14 cellular contexts compared by ENCODE assay signal in the genomic region with DNA sequence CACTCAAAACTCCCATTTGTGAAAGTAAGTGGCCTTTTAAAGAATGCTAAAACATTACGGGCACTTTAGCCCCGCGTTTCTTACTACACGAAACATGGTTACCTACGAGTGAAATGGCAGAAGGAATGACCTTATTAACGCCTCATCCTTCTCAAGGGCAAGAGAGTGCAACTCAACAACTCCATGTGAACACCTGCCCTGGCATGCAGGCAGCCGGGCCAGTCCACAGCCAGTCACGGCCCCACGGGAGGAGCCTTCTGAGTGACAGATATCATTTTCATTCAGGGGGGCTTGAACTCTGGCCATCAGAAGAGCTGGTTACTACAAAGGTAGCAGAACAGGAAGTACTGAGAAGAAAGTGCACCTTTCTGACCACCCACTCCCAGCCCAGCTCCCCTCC.
"Had no signal": no experiment of that assay in that cellular context is flagged by ENCODE, and none has a peak within 500 bp of the region (broad histone marks: within the 10 kb centered on the region; RNA-seq: fewer than 3 reads in every experiment).

No MANE protein-coding gene starts in this region.

- H3K9ac ChIP-seq: SK-N-SH had no signal

- ATAC-seq: right cardiac atrium had no signal

- H3K36me3 ChIP-seq: colonic mucosa, stomach, uterus had no signal

- H3K4me2 ChIP-seq: SK-N-SH had no signal

- H3K4me1 Mint-ChIP-seq: activated naive CD8-positive, alpha-beta T cell treated with anti-CD3 and anti-CD28 coated beads, Interleukin-2, amount 10 ng/mL, durations not matched to agents 7 days and 5 days had no signal

- H3K27ac ChIP-seq: colonic mucosa, stomach, uterus, VCaP had no signal

- DNase-seq: activated naive CD4-positive, alpha-beta T cell; activated naive CD8-positive, alpha-beta T cell treated with anti-CD3 and anti-CD28 coated beads, Interleukin-2, amount 10 ng/mL, durations not matched to agents 7 days and 5 days; central memory CD4-positive, alpha-beta T cell; colonic mucosa; foreskin fibroblast; naive B cell; right cardiac atrium; SK-N-SH; small intestine; stomach; T-helper 1 cell had no signal

- H3K9me3 Mint-ChIP-seq: activated naive CD8-positive, alpha-beta T cell treated with anti-CD3 and anti-CD28 coated beads, Interleukin-2, amount 10 ng/mL, durations not matched to agents 7 days and 5 days had no signal

- H3K27ac Mint-ChIP-seq: activated naive CD8-positive, alpha-beta T cell treated with anti-CD3 and anti-CD28 coated beads, Interleukin-2, amount 10 ng/mL, durations not matched to agents 7 days and 5 days; progenitor cell of endocrine pancreas had no signal

- H3K9me3 ChIP-seq: colonic mucosa, uterus had no signal

- H3K27me3 ChIP-seq: colonic mucosa, stomach, uterus had no signal

- FAIRE-seq: small intestine had no signal

- H3K4me3 Mint-ChIP-seq: activated naive CD8-positive, alpha-beta T cell treated with anti-CD3 and anti-CD28 coated beads, Interleukin-2, amount 10 ng/mL, durations not matched to agents 7 days and 5 days; naive B cell had no signal

- H3K4me3 ChIP-seq: colonic mucosa, stomach, uterus had no signal

- H3K36me3 Mint-ChIP-seq: activated naive CD8-positive, alpha-beta T cell treated with anti-CD3 and anti-CD28 coated beads, Interleukin-2, amount 10 ng/mL, durations not matched to agents 7 days and 5 days had no signal

- H3K4me1 ChIP-seq: colonic mucosa, uterus had no signal
